In the genomic region with DNA sequence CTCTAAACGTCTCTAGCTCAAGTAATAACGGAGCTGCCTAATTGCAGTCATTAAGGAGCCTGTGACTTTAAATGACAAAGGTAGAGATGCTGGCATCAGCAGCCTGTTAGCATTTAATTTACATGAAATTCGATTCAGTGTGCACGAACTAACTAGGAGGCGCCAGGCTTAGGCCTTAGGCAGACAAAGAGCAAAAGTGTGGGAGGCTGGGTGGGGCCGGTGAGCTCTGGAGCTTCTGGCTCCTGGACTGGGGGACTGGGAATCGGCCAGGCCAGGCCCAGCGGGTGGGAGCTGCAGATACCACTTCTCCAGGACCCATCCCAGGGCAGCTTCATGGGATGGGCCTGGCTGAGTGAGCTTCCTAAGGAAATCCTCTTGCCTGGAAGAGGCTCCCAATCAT, we compare ENCODE assay signal across 14 cellular contexts.
A peak's percentile ranks its signal among the peaks of the same experiment; 100 is the strongest.
DNase-seq lines count a peak whose midpoint lies in the region; TF ChIP-seq lines count a peak whose summit lies in the region.
"Had no signal": no experiment of that assay in that cellular context is flagged by ENCODE, and none has a peak within 500 bp of the region (broad histone marks: within the 10 kb centered on the region; RNA-seq: fewer than 3 reads in every experiment).

No MANE protein-coding gene starts in this region.

- CTCF ChIA-PET in HEK293T (lab: Yijun Ruan, JAX) = interaction anchor here (1.0 kb wide), 2 partner anchors 26 to 197 kb away, joined by 4 to 5 read pairs; no protein-coding TSS in a partner anchor

- H3K4me3 ChIP-seq in retinal pigment epithelial cell (ENCODE audit: low read length) = no peak overlapping the region
- H3K4me3 ChIP-seq: lung, prostate gland, SJSA1 had no signal

- POLR2A ChIA-PET in HEK293T (lab: Yijun Ruan, JAX) = no interaction called here

- peak; percentile 12 for TF ChIP-seq CTCF in retinal pigment epithelial cell (conservative IDR thresholded peaks at IDR 0.05; ENCODE audit: low read depth, low read length)

- DNase-seq in HEK293T (ENCODE audit: extremely low spot score) = peak; percentile 20
- peak; percentile 31 for DNase-seq in RPMI7951 (ENCODE audit: low read depth)
- peak; percentile 25 for DNase-seq in iPS DF 19.7 (ENCODE audit: low read depth, low spot score)
- DNase-seq in retinal pigment epithelial cell (ENCODE audit: low read depth) = no peak
- DNase-seq in RKO (ENCODE audit: low spot score) = no peak
- DNase-seq in AG08395 (ENCODE audit: low spot score) = no peak
- no peak for DNase-seq in SIG-M5 treated with dmso at 0.1 percent for 504 hours (lab: John Stamatoyannopoulos, UW; ENCODE audit: unreplicated experiment)
- no peak for DNase-seq in LoVo (ENCODE audit: low spot score)
- DNase-seq: erythroblast, KG1, NCI-H345 had no signal

TF ChIP-seq in HEK293T, 16 proteins besides CTCF, POLR2A, EP300 and RAD21:
- TF ChIP-seq FOXK2 (IDR thresholded peaks at IDR 0.05) = no peak
- no peak for TF ChIP-seq PKNOX1 (IDR thresholded peaks at IDR 0.05)
- TF ChIP-seq ZNF384 (IDR thresholded peaks at IDR 0.05) = no peak
- no peak for TF ChIP-seq ELF4 (IDR thresholded peaks at IDR 0.05)
- TF ChIP-seq HDGF (IDR thresholded peaks at IDR 0.05; ENCODE audit: borderline replicate concordance) = no peak
- no peak for TF ChIP-seq NFRKB (IDR thresholded peaks at IDR 0.05)
- no peak for TF ChIP-seq FOXM1 (IDR thresholded peaks at IDR 0.05; ENCODE audit: borderline replicate concordance)
- TF ChIP-seq ARNT (IDR thresholded peaks at IDR 0.05) = no peak
- TF ChIP-seq CTBP1 (IDR thresholded peaks at IDR 0.05; ENCODE audit: borderline replicate concordance) = no peak
- TF ChIP-seq BHLHE40 (IDR thresholded peaks at IDR 0.05; ENCODE audit: borderline replicate concordance) = no peak
- TF ChIP-seq SUZ12 (IDR thresholded peaks at IDR 0.05) = no peak
- TF ChIP-seq SP1 (IDR thresholded peaks at IDR 0.05) = no peak
- no peak for TF ChIP-seq TARDBP (IDR thresholded peaks at IDR 0.05)

Comparison
In these comparisons a context has a peak if more than half of its experiments do, and no peak if none do; other contexts are left out.
1. DNase-seq: peak in HEK293T (single experiment), RPMI7951 (single experiment) and iPS DF 19.7 (single experiment); none in retinal pigment epithelial cell (single experiment), RKO (single experiment), AG08395 (single experiment), SIG-M5 treated with dmso at 0.1 percent for 504 hours (single experiment) and LoVo (single experiment).